In the genomic region with DNA sequence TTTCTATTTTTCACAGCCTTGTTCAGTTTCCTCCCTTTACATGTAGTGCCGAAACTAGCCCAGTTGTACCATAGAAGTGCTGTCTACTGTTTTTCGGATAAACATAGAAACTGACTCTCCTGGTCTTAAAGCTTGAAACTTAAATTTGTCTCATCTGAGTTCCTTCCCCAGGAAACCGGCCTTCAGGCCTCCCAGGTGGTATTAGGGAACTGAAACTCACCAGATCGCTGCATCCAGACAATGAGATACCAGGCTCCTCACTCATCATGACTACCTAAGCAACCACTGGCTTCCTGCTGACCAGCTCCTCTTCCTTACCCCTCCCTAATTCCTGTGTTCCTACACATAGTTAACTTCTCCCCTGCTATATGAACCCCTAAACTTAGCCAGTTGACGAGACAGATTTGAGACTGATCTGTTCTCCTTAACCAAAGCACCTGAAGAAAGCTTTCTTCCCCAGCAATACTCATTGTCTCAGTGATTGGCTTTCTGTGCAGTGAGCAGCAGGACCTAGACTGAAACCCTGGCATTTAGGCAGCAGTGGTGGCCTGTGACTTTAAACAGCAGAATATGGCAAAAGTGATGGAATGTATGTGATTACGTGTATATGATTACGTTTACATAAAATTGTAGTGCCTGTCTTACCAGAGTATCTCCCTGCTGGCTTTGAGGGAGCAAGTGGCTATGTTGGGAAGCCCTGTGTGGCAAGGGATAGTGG, we compare ENCODE assay signal across 14 cellular contexts.
DNase-seq lines count a peak whose midpoint lies in the region; ATAC-seq and TF ChIP-seq lines count a peak whose summit lies in the region.
"Had no signal": no experiment of that assay in that cellular context is flagged by ENCODE, and none has a peak within 500 bp of the region (broad histone marks: within the 10 kb centered on the region; RNA-seq: fewer than 3 reads in every experiment).

No MANE protein-coding gene starts in this region.

- no peaks in the 10 kb centered on the region for H3K4me1 ChIP-seq in esophagus muscularis mucosa

- H3K36me3 ChIP-seq in WERI-Rb-1 = no peaks in the 10 kb centered on the region
- no peaks in the 10 kb centered on the region for H3K36me3 ChIP-seq in esophagus muscularis mucosa

- TF ChIP-seq CTCF in GM12865 (IDR thresholded peaks at IDR 0.05; ENCODE audit: insufficient read depth, low read depth, low read length, missing control alignments) = no peak
- TF ChIP-seq CTCF in WERI-Rb-1 (IDR thresholded peaks at IDR 0.05; ENCODE audit: low read depth, low read length) = no peak
- TF ChIP-seq CTCF in esophagus muscularis mucosa (IDR thresholded peaks at IDR 0.05) = no peak

- 86% methylated on average over 7 of the region's 7 CpGs for WGBS in esophagus muscularis mucosa

- H3K4me3 ChIP-seq in GM12865 (ENCODE audit: low read depth, low read length) (no peak overlapping the region), WERI-Rb-1 (ENCODE audit: low read depth, low read length) (no peak overlapping the region), esophagus muscularis mucosa (no peak overlapping the region)
- H3K4me3 ChIP-seq: K562 had no signal

- no peak for TF ChIP-seq EP300 in esophagus muscularis mucosa (IDR thresholded peaks at IDR 0.05)

- H3K27ac ChIP-seq in WERI-Rb-1 (no peak overlapping the region), esophagus muscularis mucosa (replicated peaks in 1 of 4) (no peak overlapping the region)

- ATAC-seq in GM21515 (IDR thresholded peaks at IDR 0.05; ENCODE audit: unreplicated experiment) (peak; percentile 98), HG03139 (IDR thresholded peaks at IDR 0.05; ENCODE audit: unreplicated experiment) (peak; percentile 90)
- ATAC-seq: K562 had no signal

- H3K27me3 ChIP-seq in WERI-Rb-1 (ENCODE audit: insufficient read depth, low read depth, severe bottlenecking) (no peaks in the 10 kb centered on the region), esophagus muscularis mucosa (no peaks in the 10 kb centered on the region)

- H3K9me3 ChIP-seq in WERI-Rb-1 (ENCODE audit: severe bottlenecking) (no peaks in the 10 kb centered on the region), esophagus muscularis mucosa (no peaks in the 10 kb centered on the region)

- DNase-seq in GM12865 (ENCODE audit: low read depth) = peak; percentile 79
- DNase-seq in RPMI8226 = peak; percentile 87
- DNase-seq in WERI-Rb-1 = no peak
- no peak for DNase-seq in effector CD8-positive, alpha-beta T cell (lab: John Stamatoyannopoulos, UW)
- no peak for DNase-seq in esophagus muscularis mucosa (ENCODE audit: extremely low spot score)
- no peak for DNase-seq in SK-N-DZ (ENCODE audit: low spot score)
- DNase-seq: effector memory CD4-positive, alpha-beta T cell; GF-D8; hippocampal formation; NCI-H510A treated with DMSO at 0.1 percent for 48 hours; trophoblast cell had no signal

- TF ChIP-seq POLR2A in esophagus muscularis mucosa (IDR thresholded peaks at IDR 0.05; ENCODE audit: low read depth) = no peak

- intact Hi-C loops in esophagus muscularis mucosa (cut with DNase I) = no loop called here

Comparison
In these comparisons a context has a peak if more than half of its experiments do, and no peak if none do; other contexts are left out.
1. DNase-seq: peak in GM12865 (single experiment) and RPMI8226 (single experiment); none in WERI-Rb-1 (single experiment), effector CD8-positive, alpha-beta T cell (single experiment), esophagus muscularis mucosa (single experiment) and SK-N-DZ (single experiment).